Comparison of ENCODE assay signal across 22 cellular contexts in the genomic region with DNA sequence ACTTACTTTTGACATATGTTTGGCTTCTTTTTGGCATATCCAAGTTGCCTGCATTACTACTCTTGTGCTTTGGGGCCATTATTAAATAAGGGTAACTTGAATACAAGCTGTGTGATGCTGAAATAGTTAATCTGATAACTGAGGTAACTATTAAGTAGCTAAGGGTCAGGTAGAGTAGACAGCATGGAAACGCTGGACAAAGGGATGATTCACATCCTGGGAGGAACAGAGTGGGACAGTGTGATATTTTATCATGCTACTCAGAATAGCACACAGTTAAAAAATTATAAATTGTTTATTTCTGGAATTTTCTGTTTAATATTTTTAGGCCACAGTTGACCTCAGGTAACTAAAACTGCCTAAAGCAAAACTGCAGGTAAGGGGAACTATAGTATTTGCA.
"Had no signal": no experiment of that assay in that cellular context is flagged by ENCODE, and none has a peak within 500 bp of the region (broad histone marks: within the 10 kb centered on the region; RNA-seq: fewer than 3 reads in every experiment).

No MANE protein-coding gene starts in this region.

- H3K4me1 Mint-ChIP-seq: natural killer cell had no signal

- H3K36me3 Mint-ChIP-seq: activated naive CD8-positive, alpha-beta T cell; memory B cell; natural killer cell had no signal

- H3K4me3 Mint-ChIP-seq: activated B cell treated with CpG ODN at 0.5 μM for 24 hours; activated CD8-positive, alpha-beta T cell treated with anti-CD3 and anti-CD28 coated beads, Interleukin-2, amount 10 ng/mL, durations not matched to agents 7 days and 5 days; activated naive CD8-positive, alpha-beta T cell; dendritic cell treated with granulocyte-macrophage colony-stimulating factor and Interleukin-4, amounts not matched to agents 40 ng/mL and 50 ng/mL, for 4 days; memory B cell; natural killer cell had no signal

- H3K36me3 ChIP-seq: left lung, right atrium auricular region, transverse colon, vagina had no signal

- ATAC-seq: activated CD8-positive, alpha-beta T cell treated with anti-CD3 and anti-CD28 coated beads, Interleukin-2, amount 10 ng/mL, durations not matched to agents 7 days and 5 days; left lung; natural killer cell had no signal

- H3K9me3 Mint-ChIP-seq: activated B cell treated with CpG ODN at 0.5 μM for 24 hours; dendritic cell treated with granulocyte-macrophage colony-stimulating factor and Interleukin-4, amounts not matched to agents 40 ng/mL and 50 ng/mL, for 4 days; memory B cell; natural killer cell had no signal

- DNase-seq: activated B cell treated with CpG ODN at 0.5 μM for 24 hours; activated CD4-positive, alpha-beta T cell treated with anti-CD3 and anti-CD28 coated beads for 48 hours; activated CD8-positive, alpha-beta memory T cell treated with anti-CD3 and anti-CD28 coated beads, Interleukin-2, amount 50 U/mL, for 4 hours; activated CD8-positive, alpha-beta T cell treated with anti-CD3 and anti-CD28 coated beads, Interleukin-2, amount 10 ng/mL, durations not matched to agents 7 days and 5 days; activated effector memory CD4-positive, alpha-beta T cell treated with anti-CD3 and anti-CD28 coated beads, Interleukin-2, amount 50 U/mL, for 16 hours; activated T-cell treated with anti-CD3 and anti-CD28 coated beads, Interleukin-2, amount 50 U/mL, for 48 hours; erythroblast; islet precursor cell; left lung; natural killer cell; posterior cingulate gyrus; stimulated activated CD4-positive, alpha-beta T cell treated with anti-CD3 and anti-CD28 coated beads, Interleukin-15, amount 100 ng/mL, for 24 hours; stimulated activated CD4-positive, alpha-beta T cell treated with anti-CD3 and anti-CD28 coated beads, Interleukin-4, amount 100 ng/mL, for 24 hours; stimulated activated naive CD4-positive, alpha-beta T cell; T-helper 2 cell; transverse colon had no signal

- H3K27ac ChIP-seq: left lung, right atrium auricular region, skin epidermis, transverse colon, vagina had no signal

- H3K9me3 ChIP-seq: left lung, right atrium auricular region, transverse colon, vagina had no signal

- H3K27me3 ChIP-seq: left lung, right atrium auricular region, transverse colon, vagina had no signal

- H3K4me3 ChIP-seq: left lung, right atrium auricular region, skin epidermis, transverse colon, vagina had no signal

- H3K27me3 Mint-ChIP-seq: activated B cell treated with CpG ODN at 0.5 μM for 24 hours; activated naive CD8-positive, alpha-beta T cell; memory B cell had no signal

- H3K4me1 ChIP-seq: left lung, right atrium auricular region, transverse colon, vagina had no signal

- H3K27ac Mint-ChIP-seq: activated B cell treated with CpG ODN at 0.5 μM for 24 hours; activated CD8-positive, alpha-beta T cell treated with anti-CD3 and anti-CD28 coated beads, Interleukin-2, amount 10 ng/mL, durations not matched to agents 7 days and 5 days; activated naive CD8-positive, alpha-beta T cell; dendritic cell treated with granulocyte-macrophage colony-stimulating factor and Interleukin-4, amounts not matched to agents 40 ng/mL and 50 ng/mL, for 4 days; memory B cell; natural killer cell had no signal
